ENCODE assay signal across 14 cellular contexts in genomic region chr22:47146941-47147340, GRCh38.
DNase-seq lines count a peak whose midpoint lies in the region; ATAC-seq, FAIRE-seq and TF ChIP-seq lines count a peak whose summit lies in the region.
"Had no signal": no experiment of that assay in that cellular context is flagged by ENCODE, and none has a peak within 500 bp of the region (broad histone marks: within the 10 kb centered on the region; RNA-seq: fewer than 3 reads in every experiment).

No MANE protein-coding gene starts in this region.

- H4K20me1 ChIP-seq in HepG2 (ENCODE audit: insufficient read depth, low read length): 0 out of 2 replicates have a peak, but pooled peaks cover 2% of the 10 kb centered on the region

- H3K36me3 ChIP-seq in HepG2 (replicated peaks in 1 of 2; ENCODE audit: control insufficient read depth in 1 of 2, insufficient read depth in 2 of 2, low read length in 2 of 2): no peaks in the 10 kb centered on the region
- H3K36me3 ChIP-seq in right lobe of liver: no peaks in the 10 kb centered on the region

- CTCF ChIA-PET in HepG2 (lab: Yijun Ruan, JAX; ENCODE audit: low intra/inter-chr PET ratio, low total read pairs): no interaction called here

- no peaks in the 10 kb centered on the region for H3K27me3 ChIP-seq in HepG2 (ENCODE audit: control insufficient read depth in 1 of 2, insufficient read depth in 2 of 2, low read length in 2 of 2)
- H3K27me3 ChIP-seq in right lobe of liver: no peaks in the 10 kb centered on the region

- TF ChIP-seq EP300 in HepG2 (IDR thresholded peaks at IDR 0.05; ENCODE audit: low read depth in 2 of 2, low read length in 2 of 2) (no peak), HepG2 (CRISPR knock-in tag; IDR thresholded peaks at IDR 0.05; ENCODE audit: borderline replicate concordance) (no peak)

- WGBS in HepG2 (ENCODE audit: low lambda C conversion rate): 95% methylated on average over 16 of the region's 16 CpGs
- 93% methylated on average over 6 of the region's 16 CpGs for WGBS in right lobe of liver (ENCODE audit: insufficient coverage, low coverage, low lambda C conversion rate, missing lambda C conversion rate)

- no peaks in the 10 kb centered on the region for H3K27me3 Mint-ChIP-seq in T-helper 17 cell
- H3K27me3 Mint-ChIP-seq: CD8-positive, alpha-beta memory T cell had no signal

- H3K9me3 ChIP-seq in HepG2 (ENCODE audit: low read length) (no peaks in the 10 kb centered on the region), right lobe of liver (no peaks in the 10 kb centered on the region), T-helper 17 cell (ENCODE audit: control insufficient read depth, low read length, poor library complexity, severe bottlenecking) (no peaks in the 10 kb centered on the region)
- H3K9me3 ChIP-seq: Caco-2 had no signal

- ATAC-seq in HepG2: no peak
- no peak for ATAC-seq in right lobe of liver
- ATAC-seq in T-helper 17 cell: no peak
- ATAC-seq in HG02678 (IDR thresholded peaks at IDR 0.05; ENCODE audit: unreplicated experiment): no peak

- H2AFZ ChIP-seq in HepG2 (ENCODE audit: low read length): no peak overlapping the region

- FAIRE-seq in HepG2 (lab: Jason Lieb, UNC): no peak
- FAIRE-seq: A204.1, GM12891, HTR-8/SVneo had no signal

- DNase-seq in HepG2 (ENCODE audit: low spot score) (no peak), right lobe of liver (no peak), T-helper 17 cell (no peak), cerebellum (ENCODE audit: low spot score) (peak; percentile 82), Ammon's horn (ENCODE audit: low spot score) (no peak)
- DNase-seq in activated CD8-positive, alpha-beta memory T cell treated with anti-CD3 and anti-CD28 coated beads, Interleukin-2, amount 50 U/mL, for 4 hours: no peak
- DNase-seq: Caco-2; CD8-positive, alpha-beta memory T cell; GOT3; H9 had no signal

- peak overlapping the region; percentile 57 for H3K27ac Mint-ChIP-seq in T-helper 17 cell
- H3K27ac Mint-ChIP-seq: CD8-positive, alpha-beta memory T cell had no signal

- H3K4me2 ChIP-seq in HepG2 (ENCODE audit: low read depth, low read length): no peak overlapping the region

- no peak overlapping the region for H3K9ac ChIP-seq in HepG2 (ENCODE audit: insufficient read depth, low read depth, low read length)

- no peak overlapping the region for H3K4me3 Mint-ChIP-seq in T-helper 17 cell
- H3K4me3 Mint-ChIP-seq: H9 had no signal

- POLR2A ChIA-PET in HepG2 (lab: Yijun Ruan, JAX): no interaction called here

- H3K79me2 ChIP-seq in HepG2 (ENCODE audit: insufficient read depth, low read length): no peaks in the 10 kb centered on the region

- H3K4me1 Mint-ChIP-seq in T-helper 17 cell: peaks cover 3% of the 10 kb centered on the region

- TF ChIP-seq CTCF in HepG2 (CRISPR knock-in tag; IDR thresholded peaks at IDR 0.05) (no peak), right lobe of liver (IDR thresholded peaks at IDR 0.05) (no peak)

- no peaks in the 10 kb centered on the region for H3K36me3 Mint-ChIP-seq in T-helper 17 cell (ENCODE audit: low read depth)

- TF ChIP-seq POLR2A in HepG2 (IDR thresholded peaks at IDR 0.05; ENCODE audit: insufficient read depth in 1 of 2, low read depth in 2 of 2, low read length in 2 of 2) (no peak), right lobe of liver (IDR thresholded peaks at IDR 0.05) (no peak)

- intact Hi-C loops in HepG2 (cut with micrococcal nuclease; ENCODE audit: unreplicated experiment) (no loop called here), right lobe of liver (cut with DNase I) (no loop called here)

- TF ChIP-seq RAD21 in HepG2 (CRISPR knock-in tag; IDR thresholded peaks at IDR 0.05): no peak

- no peaks in the 10 kb centered on the region for H3K4me1 ChIP-seq in HepG2 (ENCODE audit: insufficient read depth, low read length)
- H3K4me1 ChIP-seq in right lobe of liver: no peaks in the 10 kb centered on the region
- H3K4me1 ChIP-seq: Caco-2 had no signal

- BruUV-seq in HepG2 (replicated peaks; lab: Mats Ljungman, UMichigan): no TSS peak

- in situ Hi-C loops in HepG2 (cut with HindIII; ENCODE audit: extremely low pct_ligation_motif_present, low pct_unique_long_range_greater_than_20kb): no loop called here

- H3K27ac ChIP-seq in HepG2 (ENCODE audit: extremely low read length, insufficient read depth, low read length): no peak overlapping the region
- no peak overlapping the region for H3K27ac ChIP-seq in right lobe of liver

- H3K4me3 ChIP-seq in HepG2 (replicated peaks in 1 of 3; ENCODE audit: insufficient read depth in 1 of 3, low read depth in 2 of 3, low read length in 3 of 3) (no peak overlapping the region), right lobe of liver (no peak overlapping the region)

TF ChIP-seq in HepG2, 621 proteins besides CTCF, POLR2A, EP300 and RAD21:
- TF ChIP-seq ZBTB33 (CRISPR knock-in tag; IDR thresholded peaks at IDR 0.05): peak; percentile 64; the same call in 1 of the 2 replicates
- no peak for TF ChIP-seq CREM (IDR thresholded peaks at IDR 0.05)
- TF ChIP-seq CREM (CRISPR knock-in tag; IDR thresholded peaks at IDR 0.05): no peak
- no peak for TF ChIP-seq ZNF713 (CRISPR knock-in tag; IDR thresholded peaks at IDR 0.05)
- no peak for TF ChIP-seq ZNF234 (CRISPR knock-in tag; conservative IDR thresholded peaks at IDR 0.05)
- no peak for TF ChIP-seq ZNF605 (CRISPR knock-in tag; IDR thresholded peaks at IDR 0.05)
